1 cellular context compared by ENCODE assay signal in the genomic region with DNA sequence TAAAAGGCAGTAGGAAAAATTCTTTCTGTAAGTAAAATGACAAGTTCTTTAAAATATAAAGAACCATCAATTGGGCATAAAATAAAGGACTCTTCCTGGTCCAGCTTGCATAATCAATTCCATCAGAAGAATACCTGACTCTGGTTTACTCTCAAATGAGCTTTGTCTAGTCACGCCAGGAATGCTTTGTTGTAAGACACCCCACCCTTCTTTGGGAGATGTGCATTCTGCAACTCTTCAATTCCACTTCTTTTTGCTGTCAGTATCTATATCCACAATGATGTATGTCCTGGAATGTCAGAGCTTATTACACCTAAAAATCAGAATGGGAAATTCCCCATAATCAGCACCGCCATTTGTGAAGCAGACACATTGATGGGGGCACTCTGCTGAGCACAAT.
TF ChIP-seq lines count a peak whose summit lies in the region.

No MANE protein-coding gene starts in this region.

TF ChIP-seq in IMR-90, 13 proteins besides CTCF, POLR2A, EP300 and RAD21:
- TF ChIP-seq MAZ (IDR thresholded peaks at IDR 0.05; ENCODE audit: borderline replicate concordance, low read depth, low read length), result no peak
- TF ChIP-seq RCOR1 (IDR thresholded peaks at IDR 0.05; ENCODE audit: insufficient replicate concordance, low read length), result no peak
- TF ChIP-seq FOS (IDR thresholded peaks at IDR 0.05; ENCODE audit: low read depth, low read length), result no peak
- TF ChIP-seq NFE2L2 (IDR thresholded peaks at IDR 0.05; ENCODE audit: low read depth, low read length), result no peak
- TF ChIP-seq, protein P1, sequence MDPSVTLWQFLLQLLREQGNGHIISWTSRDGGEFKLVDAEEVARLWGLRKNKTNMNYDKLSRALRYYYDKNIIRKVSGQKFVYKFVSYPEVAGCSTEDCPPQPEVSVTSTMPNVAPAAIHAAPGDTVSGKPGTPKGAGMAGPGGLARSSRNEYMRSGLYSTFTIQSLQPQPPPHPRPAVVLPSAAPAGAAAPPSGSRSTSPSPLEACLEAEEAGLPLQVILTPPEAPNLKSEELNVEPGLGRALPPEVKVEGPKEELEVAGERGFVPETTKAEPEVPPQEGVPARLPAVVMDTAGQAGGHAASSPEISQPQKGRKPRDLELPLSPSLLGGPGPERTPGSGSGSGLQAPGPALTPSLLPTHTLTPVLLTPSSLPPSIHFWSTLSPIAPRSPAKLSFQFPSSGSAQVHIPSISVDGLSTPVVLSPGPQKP (IDR thresholded peaks at IDR 0.05; ENCODE audit: borderline replicate concordance, low read depth, low read length), result no peak
- TF ChIP-seq MXI1 (IDR thresholded peaks at IDR 0.05; ENCODE audit: borderline replicate concordance, low read depth, low read length), result no peak
- no peak for TF ChIP-seq SMC3 (IDR thresholded peaks at IDR 0.05; ENCODE audit: low read depth, low read length)
- no peak for TF ChIP-seq MAFK (IDR thresholded peaks at IDR 0.05; ENCODE audit: low read depth, low read length)
- TF ChIP-seq BHLHE40 (IDR thresholded peaks at IDR 0.05; ENCODE audit: low read depth, low read length), result no peak
- TF ChIP-seq RFX5 (IDR thresholded peaks at IDR 0.05; ENCODE audit: low read depth, low read length), result no peak
- TF ChIP-seq, protein P2, sequence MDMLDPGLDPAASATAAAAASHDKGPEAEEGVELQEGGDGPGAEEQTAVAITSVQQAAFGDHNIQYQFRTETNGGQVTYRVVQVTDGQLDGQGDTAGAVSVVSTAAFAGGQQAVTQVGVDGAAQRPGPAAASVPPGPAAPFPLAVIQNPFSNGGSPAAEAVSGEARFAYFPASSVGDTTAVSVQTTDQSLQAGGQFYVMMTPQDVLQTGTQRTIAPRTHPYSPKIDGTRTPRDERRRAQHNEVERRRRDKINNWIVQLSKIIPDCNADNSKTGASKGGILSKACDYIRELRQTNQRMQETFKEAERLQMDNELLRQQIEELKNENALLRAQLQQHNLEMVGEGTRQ (IDR thresholded peaks at IDR 0.05; ENCODE audit: low read depth, low read length), result no peak
- no peak for TF ChIP-seq CHD1 (IDR thresholded peaks at IDR 0.05; ENCODE audit: low read depth, low read length)
- TF ChIP-seq CEBPB (IDR thresholded peaks at IDR 0.05; ENCODE audit: low read depth, low read length), result no peak
